24 cellular contexts compared by ENCODE assay signal in the genomic region with DNA sequence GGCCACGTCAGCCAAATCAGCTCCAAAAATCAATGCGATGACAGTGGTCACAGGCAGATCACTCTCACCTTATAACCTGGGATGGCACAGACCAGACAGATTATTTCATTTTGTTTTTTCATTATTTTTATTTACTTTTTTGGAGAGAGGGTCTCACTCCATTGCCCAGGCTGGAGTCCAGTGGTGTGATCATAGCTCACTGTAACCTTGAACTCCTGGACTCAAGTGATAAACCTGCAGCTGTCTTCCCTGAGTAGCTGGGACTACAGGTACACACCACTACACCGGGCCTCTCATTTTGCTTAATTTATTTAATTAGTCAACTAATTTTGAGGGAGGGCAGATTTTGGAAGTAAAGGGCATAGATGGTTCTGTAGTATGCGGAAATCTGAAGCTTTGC.
"Had no signal": no experiment of that assay in that cellular context is flagged by ENCODE, and none has a peak within 500 bp of the region (broad histone marks: within the 10 kb centered on the region; RNA-seq: fewer than 3 reads in every experiment).

No MANE protein-coding gene starts in this region.

- H3K36me3 Mint-ChIP-seq: WTC11 had no signal

- H3K9me3 ChIP-seq: body of pancreas, colonic mucosa, gastrocnemius medialis, mucosa of descending colon, pancreas, psoas muscle, tibial nerve had no signal

- H3K4me1 Mint-ChIP-seq: neural crest cell had no signal

- H3K4me3 ChIP-seq: body of pancreas, colonic mucosa, gastrocnemius medialis, mucosa of descending colon, pancreas, psoas muscle, tibial nerve had no signal

- ATAC-seq: body of pancreas, gastrocnemius medialis, left ventricle myocardium superior, mucosa of descending colon, psoas muscle, WTC11 had no signal

- H3K4me3 Mint-ChIP-seq: activated naive CD4-positive, alpha-beta T cell treated with anti-CD3 and anti-CD28 coated beads, Interleukin-2, amount 50 U/mL, for 24 hours; neural crest cell; WTC11 had no signal

- H3K27me3 Mint-ChIP-seq: activated naive CD4-positive, alpha-beta T cell treated with anti-CD3 and anti-CD28 coated beads, Interleukin-2, amount 50 U/mL, for 24 hours had no signal

- H3K27ac Mint-ChIP-seq: WTC11 had no signal

- H3K4me1 ChIP-seq: colonic mucosa had no signal

- H3K27ac ChIP-seq: body of pancreas, colonic mucosa, gastrocnemius medialis, pancreas, psoas muscle, tibial nerve had no signal

- H3K27me3 ChIP-seq: body of pancreas, colonic mucosa, gastrocnemius medialis, pancreas, tibial nerve had no signal

- H3K9me3 Mint-ChIP-seq: activated naive CD4-positive, alpha-beta T cell treated with anti-CD3 and anti-CD28 coated beads, Interleukin-2, amount 50 U/mL, for 24 hours; neural crest cell; WTC11 had no signal

- H3K36me3 ChIP-seq: colonic mucosa, pancreas, tibial nerve had no signal

- DNase-seq: activated CD4-positive, alpha-beta T cell treated with anti-CD3 and anti-CD28 coated beads, Interleukin-2, amount 50 U/mL, for 1 hour; activated T-cell treated with anti-CD3 and anti-CD28 coated beads for 4 hours; aorta; body of pancreas; cerebellar nuclear complex; colonic mucosa; effector CD8-positive, alpha-beta T cell; erythroblast; gastrocnemius medialis; glutamatergic neuron; islet precursor cell; left ventricle myocardium superior; mucosa of descending colon; nucleus accumbens; pancreas; psoas muscle; stimulated activated CD4-positive, alpha-beta T cell treated with anti-CD3 and anti-CD28 coated beads, Interleukin-15, amount 100 ng/mL, for 24 hours; stimulated activated CD4-positive, alpha-beta T cell treated with anti-CD3 and anti-CD28 coated beads, Interleukin-2, amount 100 ng/mL, for 24 hours; stimulated activated naive CD4-positive, alpha-beta T cell; T-helper 2 cell had no signal
